Comparison of ENCODE assay signal across 12 cellular contexts in genomic region chr7:92255308-92255707, GRCh38. TPM values are rescaled to one million over a fixed set of nuclear protein-coding genes. Genes with fewer than 3 reads are reported as not detected.
DNase-seq lines count a peak whose midpoint lies in the region; ATAC-seq and TF ChIP-seq lines count a peak whose summit lies in the region.
"Had no signal": no experiment of that assay in that cellular context is flagged by ENCODE, and none has a peak within 500 bp of the region (broad histone marks: within the 10 kb centered on the region; RNA-seq: fewer than 3 reads in every experiment).

No MANE protein-coding gene starts in this region.

- H4K8ac ChIP-seq in IMR-90 (ENCODE audit: low read depth in 2 of 2, low read length in 2 of 2), result no peak overlapping the region
- no peak overlapping the region for H4K8ac ChIP-seq in mesendoderm (ENCODE audit: low read depth, low read length)

- H3K27ac ChIP-seq in AG04450 (ENCODE audit: low read depth, low read length) (no peak overlapping the region), IMR-90 (ENCODE audit: insufficient read depth, low read length) (no peak overlapping the region), breast epithelium (peak overlapping the region; percentile 2 to 23), mesendoderm (ENCODE audit: low read depth, low read length) (no peak overlapping the region), neural progenitor cell (no peak overlapping the region)
- H3K27ac ChIP-seq: C4-2B, colonic mucosa, hepatocyte had no signal

- WGBS in IMR-90 (ENCODE audit: extremely low coverage in 2 of 2, insufficient read length in 1 of 2), 2 experiments, result no CpG with 5 or more reads among the region's 4 CpGs
- no CpG with 5 or more reads among the region's 4 CpGs for WGBS in mesendoderm (ENCODE audit: extremely low coverage, insufficient coverage, low lambda C conversion rate)

- H4K20me1 ChIP-seq in IMR-90 (ENCODE audit: insufficient read depth, low read length) (peaks cover 58% of the 10 kb centered on the region), neural progenitor cell (ENCODE audit: low read depth) (no peaks in the 10 kb centered on the region)

- H3K27ac Mint-ChIP-seq in neural progenitor cell, result no peak overlapping the region

- H3K9me3 ChIP-seq in AG04450 (ENCODE audit: control insufficient read depth, insufficient read depth, low read length) (no peaks in the 10 kb centered on the region), IMR-90 (ENCODE audit: control insufficient read depth, insufficient read depth, low read length) (no peaks in the 10 kb centered on the region; the same call in 1 of the 2 replicates), breast epithelium (no peaks in the 10 kb centered on the region), neural progenitor cell (ENCODE audit: low read depth) (no peaks in the 10 kb centered on the region)
- H3K9me3 ChIP-seq: colonic mucosa had no signal

- peak overlapping the region; percentile 16 for H3K4me2 ChIP-seq in IMR-90 (ENCODE audit: low read depth, low read length)
- no peak overlapping the region for H3K4me2 ChIP-seq in mesendoderm (ENCODE audit: low read length)
- H3K4me2 ChIP-seq in neural progenitor cell, result no peak overlapping the region
- H3K4me2 ChIP-seq: hepatocyte had no signal

- H3K36me3 ChIP-seq in IMR-90 (ENCODE audit: control insufficient read depth, insufficient read depth, low read length), result no peaks in the 10 kb centered on the region
- H3K36me3 ChIP-seq in breast epithelium, result no peaks in the 10 kb centered on the region
- H3K36me3 ChIP-seq in mesendoderm (ENCODE audit: control insufficient read depth, insufficient read depth, low read length), result no peaks in the 10 kb centered on the region
- H3K36me3 ChIP-seq in neural progenitor cell, result no peaks in the 10 kb centered on the region
- H3K36me3 ChIP-seq: colonic mucosa had no signal

- H3K27me3 ChIP-seq in AG04450 (ENCODE audit: control insufficient read depth, insufficient read depth, low read length) (no peaks in the 10 kb centered on the region), IMR-90 (ENCODE audit: control insufficient read depth, insufficient read depth, low read length) (no peaks in the 10 kb centered on the region), breast epithelium (no peaks in the 10 kb centered on the region), mesendoderm (ENCODE audit: insufficient read depth, low read length, poor library complexity) (no peaks in the 10 kb centered on the region), neural progenitor cell (no peaks in the 10 kb centered on the region)
- H3K27me3 ChIP-seq: colonic mucosa, hepatocyte had no signal

- no peak overlapping the region for H2AK9ac ChIP-seq in IMR-90 (replicated peaks; ENCODE audit: low read depth, low read length, poor library complexity)

- H3K9ac ChIP-seq in IMR-90 (ENCODE audit: low read depth, low read length), result no peak overlapping the region
- H3K9ac ChIP-seq in mesendoderm (ENCODE audit: low read length), result no peak overlapping the region
- no peak overlapping the region for H3K9ac ChIP-seq in neural progenitor cell

- peak; percentile 41 for DNase-seq in AG04450 (ENCODE audit: low read depth, low spot score)
- peak; percentile 93 for DNase-seq in IMR-90
- no peak for DNase-seq in breast epithelium (ENCODE audit: low spot score in 2 of 2)
- peak; percentile 32 for DNase-seq in mesendoderm
- DNase-seq in NCI-H69 (lab: John Stamatoyannopoulos, UW), result no peak
- no peak for DNase-seq in neural progenitor cell (ENCODE audit: low spot score)
- DNase-seq in NCI-H748 (lab: John Stamatoyannopoulos, UW; ENCODE audit: unreplicated experiment), result no peak
- DNase-seq: activated T-cell treated with anti-CD3 and anti-CD28 coated beads, Interleukin-2, amount 50 U/mL, for 4 hours; colonic mucosa had no signal

- H3K27me3 Mint-ChIP-seq in neural progenitor cell (ENCODE audit: insufficient read depth, low read depth), result peaks cover 2% of the 10 kb centered on the region

- peaks cover 11% of the 10 kb centered on the region for H3K9me3 Mint-ChIP-seq in neural progenitor cell

- no peaks in the 10 kb centered on the region; the same call in 1 of the 2 replicates for H3K4me1 ChIP-seq in IMR-90 (ENCODE audit: control insufficient read depth, insufficient read depth, low read length)
- H3K4me1 ChIP-seq in breast epithelium, result no peaks in the 10 kb centered on the region
- H3K4me1 ChIP-seq in mesendoderm (ENCODE audit: control insufficient read depth, low read depth, low read length), result no peaks in the 10 kb centered on the region
- H3K4me1 ChIP-seq in neural progenitor cell, result no peaks in the 10 kb centered on the region
- H3K4me1 ChIP-seq: colonic mucosa had no signal

- H3K18ac ChIP-seq in IMR-90 (ENCODE audit: low read depth, low read length), result no peak overlapping the region
- H3K18ac ChIP-seq in mesendoderm (ENCODE audit: low read length), result no peak overlapping the region

- intact Hi-C loops in IMR-90 (cut with micrococcal nuclease) (no loop called here), breast epithelium (cut with DNase I; ENCODE audit: low total_unique reads) (no loop called here)

- H2BK120ac ChIP-seq in IMR-90 (ENCODE audit: low read depth, low read length) (no peak overlapping the region), mesendoderm (ENCODE audit: low read depth, low read length) (no peak overlapping the region)

- ATAC-seq in IMR-90 (ENCODE audit: low read depth) (peak; percentile 96), GM19035 (IDR thresholded peaks at IDR 0.05; ENCODE audit: unreplicated experiment) (no peak)
- ATAC-seq: activated T-cell treated with anti-CD3 and anti-CD28 coated beads, Interleukin-2, amount 50 U/mL, for 4 hours had no signal

- H4K5ac ChIP-seq in IMR-90 (ENCODE audit: low read depth, low read length), result no peak overlapping the region
- no peak overlapping the region for H4K5ac ChIP-seq in mesendoderm (ENCODE audit: low read length)

- BruUV-seq in IMR-90 (replicated peaks; lab: Mats Ljungman, UMichigan), result no TSS peak

- no peak overlapping the region for H4K91ac ChIP-seq in IMR-90 (ENCODE audit: insufficient read depth, low read depth, low read length)

- H3K79me2 ChIP-seq in mesendoderm (ENCODE audit: control insufficient read depth, insufficient read depth, low read length) (peaks cover 30% of the 10 kb centered on the region), neural progenitor cell (ENCODE audit: low read depth) (peaks cover 100% of the 10 kb centered on the region)

- TF ChIP-seq POLR2A in IMR-90 (IDR thresholded peaks at IDR 0.05; ENCODE audit: low read depth, low read length) (no peak), breast epithelium (IDR thresholded peaks at IDR 0.05) (no peak)

- dilution Hi-C loops in IMR-90 (cut with HindIII; ENCODE audit: low sequenced_read_pairs, unreplicated experiment), result no loop called here

- no peak overlapping the region for H3K56ac ChIP-seq in IMR-90 (ENCODE audit: extremely low read depth, insufficient read depth, low read length)
- H3K56ac ChIP-seq in mesendoderm (ENCODE audit: low read length), result no peak overlapping the region

- POLR2A ChIA-PET in AG04450 (lab: Yijun Ruan, JAX), result no interaction called here
- POLR2A ChIA-PET in IMR-90 (lab: Charles Lee; ENCODE audit: unreplicated experiment), result no interaction called here

- in situ Hi-C loops in IMR-90 (cut with MboI; ENCODE audit: low sequenced_read_pairs), result no loop called here

- no peaks in the 10 kb centered on the region; the same call in 1 of the 2 replicates for H3K9me1 ChIP-seq in IMR-90 (ENCODE audit: insufficient read depth, low read length)

- no peak overlapping the region for H2BK15ac ChIP-seq in IMR-90 (ENCODE audit: low read depth, low read length)
- no peak overlapping the region for H2BK15ac ChIP-seq in mesendoderm (replicated peaks; ENCODE audit: low read depth)

- H3K4me3 ChIP-seq in AG04450 (ENCODE audit: low read depth, low read length) (no peak overlapping the region), IMR-90 (ENCODE audit: insufficient read depth, low read depth, low read length) (no peak overlapping the region), breast epithelium (peak overlapping the region in 1 of 3 donors; percentile 31), mesendoderm (ENCODE audit: low read length) (no peak overlapping the region), neural progenitor cell (no peak overlapping the region)
- H3K4me3 ChIP-seq: colonic mucosa, hepatocyte had no signal

- H3K23ac ChIP-seq in IMR-90 (ENCODE audit: low read depth, low read length) (no peak overlapping the region), mesendoderm (ENCODE audit: low read length) (no peak overlapping the region)

- H2BK20ac ChIP-seq in IMR-90 (ENCODE audit: low read depth, low read length), result no peak overlapping the region

- TF ChIP-seq CTCF in AG04450 (IDR thresholded peaks at IDR 0.05; ENCODE audit: low read depth, low read length) (no peak), IMR-90 (conservative IDR thresholded peaks at IDR 0.05; ENCODE audit: low read depth, low read length) (no peak), breast epithelium (IDR thresholded peaks at IDR 0.05) (no peak), neural progenitor cell (IDR thresholded peaks at IDR 0.05) (no peak)

- H2AFZ ChIP-seq in IMR-90 (replicated peaks; ENCODE audit: low read length, poor library complexity) (no peak overlapping the region), neural progenitor cell (replicated peaks) (no peak overlapping the region)
- H2AFZ ChIP-seq: hepatocyte had no signal

- CTCF ChIA-PET in AG04450 (lab: Charles Lee), result interaction anchor here (1.5 kb wide), 1 partner anchor 169 kb away, joined by 4 read pairs; no protein-coding TSS in a partner anchor
- CTCF ChIA-PET in IMR-90 (lab: Yijun Ruan, JAX), result interaction anchor here (0.6 kb wide), 1 partner anchor 263 kb away, joined by 3 read pairs; no protein-coding TSS in a partner anchor

- no peak overlapping the region for H3K14ac ChIP-seq in IMR-90 (replicated peaks; ENCODE audit: low read depth, low read length)

- H3K36me3 Mint-ChIP-seq in neural progenitor cell, result peaks cover 21% of the 10 kb centered on the region

- H2BK5ac ChIP-seq in IMR-90 (ENCODE audit: low read depth, low read length, poor library complexity, severe bottlenecking) (no peak overlapping the region), mesendoderm (ENCODE audit: low read length) (no peak overlapping the region)

- H3K79me1 ChIP-seq in IMR-90 (ENCODE audit: low read depth in 1 of 2, low read length in 2 of 2) (peaks cover 32 to 49% of the 10 kb centered on the region in 2 experiments), mesendoderm (ENCODE audit: low read length) (peaks cover 20% of the 10 kb centered on the region)

- no peak for TF ChIP-seq RAD21 in IMR-90 (IDR thresholded peaks at IDR 0.05; ENCODE audit: low read length)

- H2AK5ac ChIP-seq in IMR-90 (ENCODE audit: low read depth, low read length), result no peak overlapping the region
- H2AK5ac ChIP-seq in mesendoderm (ENCODE audit: low read length), result no peak overlapping the region

- no peaks in the 10 kb centered on the region for H3F3A ChIP-seq in neural progenitor cell (ENCODE audit: low read depth)

- H3K4me1 Mint-ChIP-seq in neural progenitor cell, result no peaks in the 10 kb centered on the region

- no peak overlapping the region for H3K4me3 Mint-ChIP-seq in neural progenitor cell
- H3K4me3 Mint-ChIP-seq: activated T-cell treated with anti-CD3 and anti-CD28 coated beads, Interleukin-2, amount 50 U/mL, for 4 hours had no signal

- H3K4ac ChIP-seq in IMR-90 (ENCODE audit: low read depth, low read length) (no peak overlapping the region), mesendoderm (ENCODE audit: low read depth, low read length) (no peak overlapping the region)

RNA-seq across cellular contexts. Expression of gene ANKIB1, which starts 9.5 kb away (rescaled TPM):
- 38.0 and 52.6 TPM in 2 replicates for polyA plus RNA-seq in AG04450 (2011; rRNA removed)
- 56.1 and 60.2 TPM in 2 replicates for polyA minus RNA-seq in AG04450 (2011; rRNA and poly(A)+ RNA removed)
- total RNA-seq in IMR-90 (2012; rRNA removed), result 33.9 and 39.4 TPM in 2 replicates
- polyA plus RNA-seq in IMR-90 (2012; rRNA removed), result 17.9 and 18.7 TPM in 2 replicates
- 5.2 and 8.9 TPM in 2 replicates for polyA plus RNA-seq in IMR-90 (2012; cell fraction: cytosol; rRNA removed)
- 14.4 and 61.9 TPM in 2 replicates for polyA plus RNA-seq in IMR-90 (2012; cell fraction: nucleus; rRNA removed; ENCODE audit: low replicate concordance)
- 10 to 100 TPM; 51.8 to 61.3 (median 54.2) TPM for total RNA-seq in breast epithelium
- 25.6 TPM for polyA plus RNA-seq in mesendoderm (2013, experiment 1 of 2)
- 23.9 TPM for polyA plus RNA-seq in mesendoderm (2013, experiment 2 of 2)
- total RNA-seq in neural progenitor cell (ENCODE audit: low replicate concordance), result 37.7 and 52.1 TPM in 2 replicates

RNA-seq across cellular contexts. Expression of gene KRIT1, which starts 9.6 kb away (rescaled TPM):
- polyA plus RNA-seq in AG04450 (2011; rRNA removed), result 34.2 and 45.1 TPM in 2 replicates
- polyA minus RNA-seq in AG04450 (2011; rRNA and poly(A)+ RNA removed), result 41.9 and 65.0 TPM in 2 replicates
- total RNA-seq in IMR-90 (2012; rRNA removed), result 38.2 and 40.3 TPM in 2 replicates
- polyA plus RNA-seq in IMR-90 (2012; rRNA removed), result 19.7 and 22.9 TPM in 2 replicates
- 6.3 and 14.3 TPM in 2 replicates for polyA plus RNA-seq in IMR-90 (2012; cell fraction: cytosol; rRNA removed)
- 14.9 and 43.2 TPM in 2 replicates for polyA plus RNA-seq in IMR-90 (2012; cell fraction: nucleus; rRNA removed; ENCODE audit: low replicate concordance)
- 10 to 100 TPM; 64.6 to 95.7 (median 74.6) TPM for total RNA-seq in breast epithelium
- 25.2 TPM for polyA plus RNA-seq in mesendoderm (2013, experiment 1 of 2)
- 24.1 TPM for polyA plus RNA-seq in mesendoderm (2013, experiment 2 of 2)
- 46.7 and 59.4 TPM in 2 replicates for total RNA-seq in neural progenitor cell (ENCODE audit: low replicate concordance)

Comparison
In these comparisons a context has a peak if more than half of its experiments do, and no peak if none do; other contexts are left out.
1. DNase-seq: peak in AG04450 (single experiment), IMR-90 (single experiment) and mesendoderm (single experiment); none in breast epithelium (0 of 2), NCI-H69 (single experiment), neural progenitor cell (single experiment) and NCI-H748 (single experiment).
2. H3K27ac ChIP-seq: peak in breast epithelium (2 of 2); none in AG04450 (single experiment), IMR-90 (single experiment), mesendoderm (single experiment) and neural progenitor cell (single experiment).